In genomic region chr15:29008846-29009245, GRCh38 we compare ENCODE assay signal across 13 cellular contexts.
"Had no signal": no experiment of that assay in that cellular context is flagged by ENCODE, and none has a peak within 500 bp of the region (broad histone marks: within the 10 kb centered on the region; RNA-seq: fewer than 3 reads in every experiment).

No MANE protein-coding gene starts in this region.

- H3K9ac ChIP-seq: neural progenitor cell had no signal

- H3K27me3 ChIP-seq: ascending aorta, esophagus muscularis mucosa, neural progenitor cell, pancreas, thyroid gland, uterus had no signal

- H3K27ac Mint-ChIP-seq: activated naive CD4-positive, alpha-beta T cell treated with anti-CD3 and anti-CD28 coated beads, Interleukin-2, amount 10 ng/mL, durations not matched to agents 7 days and 5 days; activated T-helper 17 cell treated with anti-CD3 and anti-CD28 coated beads, Interleukin-2, amount 50 U/mL, for 72 hours; neural progenitor cell; stimulated activated effector memory CD8-positive, alpha-beta T cell treated with anti-CD3 and anti-CD28 coated beads, Interleukin-12 subunit alpha, Interleukin-12 subunit beta, amount 100 ng/mL, for 72 hours had no signal

- H3K36me3 Mint-ChIP-seq: stimulated activated effector memory CD8-positive, alpha-beta T cell treated with anti-CD3 and anti-CD28 coated beads, Interleukin-12 subunit alpha, Interleukin-12 subunit beta, amount 100 ng/mL, for 72 hours had no signal

- H3K9me3 Mint-ChIP-seq: activated T-helper 17 cell treated with anti-CD3 and anti-CD28 coated beads, Interleukin-2, amount 50 U/mL, for 72 hours had no signal

- H3K36me3 ChIP-seq: ascending aorta, esophagus muscularis mucosa, neural progenitor cell, pancreas, thyroid gland, uterus had no signal

- H3K27ac ChIP-seq: ascending aorta, esophagus muscularis mucosa, neural progenitor cell, pancreas, thyroid gland, uterus had no signal

- H3K4me3 ChIP-seq: ascending aorta, esophagus muscularis mucosa, neural progenitor cell, pancreas, thyroid gland, uterus had no signal

- H3K9me3 ChIP-seq: ascending aorta, esophagus muscularis mucosa, pancreas, thyroid gland, uterus had no signal

- ATAC-seq: activated T-helper 17 cell treated with anti-CD3 and anti-CD28 coated beads, Interleukin-2, amount 50 U/mL, for 72 hours; pancreas; stimulated activated effector memory CD8-positive, alpha-beta T cell treated with anti-CD3 and anti-CD28 coated beads, Interleukin-12 subunit alpha, Interleukin-12 subunit beta, amount 100 ng/mL, for 72 hours had no signal

- H3K27me3 Mint-ChIP-seq: activated naive CD4-positive, alpha-beta T cell treated with anti-CD3 and anti-CD28 coated beads, Interleukin-2, amount 10 ng/mL, durations not matched to agents 7 days and 5 days; activated T-helper 17 cell treated with anti-CD3 and anti-CD28 coated beads, Interleukin-2, amount 50 U/mL, for 72 hours had no signal

- H3K4me3 Mint-ChIP-seq: activated naive CD4-positive, alpha-beta T cell treated with anti-CD3 and anti-CD28 coated beads, Interleukin-2, amount 10 ng/mL, durations not matched to agents 7 days and 5 days; activated T-helper 17 cell treated with anti-CD3 and anti-CD28 coated beads, Interleukin-2, amount 50 U/mL, for 72 hours; neural progenitor cell; stimulated activated effector memory CD8-positive, alpha-beta T cell treated with anti-CD3 and anti-CD28 coated beads, Interleukin-12 subunit alpha, Interleukin-12 subunit beta, amount 100 ng/mL, for 72 hours had no signal

- H3K4me1 ChIP-seq: ascending aorta, neural progenitor cell, thyroid gland, uterus had no signal

- DNase-seq: activated CD4-positive, CD25-positive, alpha-beta regulatory T cell; activated naive CD4-positive, alpha-beta T cell treated with anti-CD3 and anti-CD28 coated beads, Interleukin-2, amount 10 ng/mL, durations not matched to agents 7 days and 5 days; hypothalamus; kidney glomerular epithelial cell; pancreas; stimulated activated CD4-positive, alpha-beta T cell treated with anti-CD3 and anti-CD28 coated beads, Interleukin-2, amount 100 ng/mL, for 24 hours; thyroid gland; uterus had no signal

- H3K4me1 Mint-ChIP-seq: activated naive CD4-positive, alpha-beta T cell treated with anti-CD3 and anti-CD28 coated beads, Interleukin-2, amount 10 ng/mL, durations not matched to agents 7 days and 5 days; stimulated activated effector memory CD8-positive, alpha-beta T cell treated with anti-CD3 and anti-CD28 coated beads, Interleukin-12 subunit alpha, Interleukin-12 subunit beta, amount 100 ng/mL, for 72 hours had no signal
